Comparison of ENCODE assay signal across 12 cellular contexts in genomic region chr1:244672961-244673695, GRCh38. TPM values are rescaled to one million over a fixed set of nuclear protein-coding genes. Genes with fewer than 3 reads are reported as not detected.
DNase-seq lines count a peak whose midpoint lies in the region; TF ChIP-seq lines count a peak whose summit lies in the region.
"Had no signal": no experiment of that assay in that cellular context is flagged by ENCODE, and none has a peak within 500 bp of the region (broad histone marks: within the 10 kb centered on the region; RNA-seq: fewer than 3 reads in every experiment).

No MANE protein-coding gene starts in this region.

- POLR2A ChIA-PET in CD8-positive, alpha-beta memory T cell (lab: Charles Lee), result no interaction called here

- TF ChIP-seq CTCF in cardiac muscle cell (IDR thresholded peaks at IDR 0.05; ENCODE audit: low read depth, low read length), result no peak

- no peaks in the 10 kb centered on the region for H3K27me3 ChIP-seq in CD8-positive, alpha-beta memory T cell (ENCODE audit: insufficient read depth, low read length, poor library complexity, severe bottlenecking)
- no peaks in the 10 kb centered on the region for H3K27me3 ChIP-seq in adipocyte (replicated peaks; ENCODE audit: control insufficient read depth, insufficient read depth, low read length)
- H3K27me3 ChIP-seq in cardiac muscle cell, result no peaks in the 10 kb centered on the region
- H3K27me3 ChIP-seq in rectal smooth muscle tissue (ENCODE audit: control insufficient read depth, insufficient read depth, low read length), result no peaks in the 10 kb centered on the region

- CTCF ChIA-PET in CD8-positive, alpha-beta memory T cell (lab: Charles Lee), result no interaction called here

- no peaks in the 10 kb centered on the region for H3K9me3 Mint-ChIP-seq in CD8-positive, alpha-beta memory T cell

- H3K4me3 Mint-ChIP-seq in CD8-positive, alpha-beta memory T cell, result no peak overlapping the region
- H3K4me3 Mint-ChIP-seq: CD14-positive monocyte had no signal

- no peak overlapping the region for H3K9ac ChIP-seq in adipocyte (ENCODE audit: low read length)
- H3K9ac ChIP-seq in rectal smooth muscle tissue (ENCODE audit: low read length), result no peak overlapping the region
- H3K9ac ChIP-seq: KMS-11 had no signal

- H3K27ac ChIP-seq in CD8-positive, alpha-beta memory T cell (ENCODE audit: low read depth, low read length), result peak overlapping the region; percentile 11
- H3K27ac ChIP-seq in cardiac muscle cell (peak overlapping the region; percentile 66), rectal smooth muscle tissue (ENCODE audit: low read depth, low read length) (peak overlapping the region; percentile 32)
- H3K27ac ChIP-seq: KMS-11 had no signal

- no peaks in the 10 kb centered on the region for H3K9me3 ChIP-seq in CD8-positive, alpha-beta memory T cell (ENCODE audit: low read length)
- H3K9me3 ChIP-seq in adipocyte (ENCODE audit: control insufficient read depth, low read length) (no peaks in the 10 kb centered on the region), cardiac muscle cell (ENCODE audit: low read depth) (no peaks in the 10 kb centered on the region)

- peaks cover 0 to 37% (median 14%) of the 10 kb centered on the region in 3 donors for H3K36me3 Mint-ChIP-seq in CD8-positive, alpha-beta memory T cell

- no peak overlapping the region for H3K4me3 ChIP-seq in CD8-positive, alpha-beta memory T cell (ENCODE audit: low read length)
- H3K4me3 ChIP-seq in adipocyte (ENCODE audit: low read length) (peak overlapping the region; percentile 61), cardiac muscle cell (no peak overlapping the region), rectal smooth muscle tissue (ENCODE audit: low read length) (peak overlapping the region; percentile 1)

- H3K4me1 Mint-ChIP-seq in CD8-positive, alpha-beta memory T cell, result peaks cover 39 to 62% (median 46%) of the 10 kb centered on the region in 3 donors

- no peaks in the 10 kb centered on the region for H3K27me3 Mint-ChIP-seq in CD8-positive, alpha-beta memory T cell

- H3K36me3 ChIP-seq in CD8-positive, alpha-beta memory T cell (ENCODE audit: insufficient read depth, low read length), result no peaks in the 10 kb centered on the region
- H3K36me3 ChIP-seq in adipocyte (ENCODE audit: control insufficient read depth, insufficient read depth, low read length, severe bottlenecking), result peaks cover 3% of the 10 kb centered on the region
- no peaks in the 10 kb centered on the region for H3K36me3 ChIP-seq in cardiac muscle cell
- H3K36me3 ChIP-seq in rectal smooth muscle tissue (ENCODE audit: control insufficient read depth, insufficient read depth, low read length), result no peaks in the 10 kb centered on the region

- H3K4me1 ChIP-seq in CD8-positive, alpha-beta memory T cell (ENCODE audit: insufficient read depth, low read length), result no peaks in the 10 kb centered on the region
- peaks cover 23% of the 10 kb centered on the region for H3K4me1 ChIP-seq in adipocyte (ENCODE audit: control insufficient read depth, insufficient read depth, low read length)
- peaks cover 6% of the 10 kb centered on the region for H3K4me1 ChIP-seq in cardiac muscle cell (ENCODE audit: low read depth)
- H3K4me1 ChIP-seq in rectal smooth muscle tissue (ENCODE audit: control insufficient read depth, insufficient read depth, low read length), result peaks cover 5% of the 10 kb centered on the region

- H3K27ac Mint-ChIP-seq in CD8-positive, alpha-beta memory T cell, result peak overlapping the region in 2 of 8 donors; percentile 35 to 61

- no peak for DNase-seq in CD8-positive, alpha-beta memory T cell
- DNase-seq in adipocyte (ENCODE audit: low read depth), result peak; percentile 81
- peak; percentile 53 to 64 for DNase-seq in cardiac muscle cell (ENCODE audit: low read depth in 1 of 2, low spot score in 1 of 2)
- no peak for DNase-seq in NCI-H2107 treated with DMSO at 0.1 percent for 48 hours (lab: John Stamatoyannopoulos, UW; ENCODE audit: unreplicated experiment)
- no peak for DNase-seq in superior temporal gyrus (ENCODE audit: extremely low spot score)
- DNase-seq in kidney glomerular epithelial cell (lab: John Stamatoyannopoulos, UW), result no peak
- no peak for DNase-seq in activated gamma-delta T cell treated with Interleukin-2 at 50 U/mL for 16 hours
- DNase-seq: SHP77 treated with DMSO at 0.1 percent for 48 hours; stimulated activated naive CD4-positive, alpha-beta T cell treated with Interleukin-2 at 50 U/mL for 16 hours had no signal

RNA-seq across cellular contexts. Expression of gene DESI2, which starts 20.2 kb away (rescaled TPM):
- 10 to 100 TPM; 32.9 to 33.7 TPM for total RNA-seq in CD8-positive, alpha-beta memory T cell
- polyA plus RNA-seq in CD8-positive, alpha-beta memory T cell, result 21.4 TPM
- 36.0 and 43.3 TPM in 2 replicates for total RNA-seq in cardiac muscle cell
- 32.7 and 33.0 TPM in 2 replicates for polyA plus RNA-seq in cardiac muscle cell

Comparison
In these comparisons a context has a peak if more than half of its experiments do, and no peak if none do; other contexts are left out.
1. DNase-seq: peak in adipocyte (single experiment) and cardiac muscle cell (2 of 2); none in CD8-positive, alpha-beta memory T cell (0 of 5), NCI-H2107 treated with DMSO at 0.1 percent for 48 hours (single experiment), superior temporal gyrus (single experiment), kidney glomerular epithelial cell (single experiment) and activated gamma-delta T cell treated with Interleukin-2 at 50 U/mL for 16 hours (single experiment).
2. H3K27ac ChIP-seq: peak in every context shown above with its lines; median percentile 66 in cardiac muscle cell; 32 in rectal smooth muscle tissue; 11 in CD8-positive, alpha-beta memory T cell.
3. H3K4me3 ChIP-seq: peak in adipocyte (single experiment) and rectal smooth muscle tissue (single experiment); none in CD8-positive, alpha-beta memory T cell (single experiment) and cardiac muscle cell (single experiment).